1 cellular context compared by ENCODE assay signal in the genomic region with DNA sequence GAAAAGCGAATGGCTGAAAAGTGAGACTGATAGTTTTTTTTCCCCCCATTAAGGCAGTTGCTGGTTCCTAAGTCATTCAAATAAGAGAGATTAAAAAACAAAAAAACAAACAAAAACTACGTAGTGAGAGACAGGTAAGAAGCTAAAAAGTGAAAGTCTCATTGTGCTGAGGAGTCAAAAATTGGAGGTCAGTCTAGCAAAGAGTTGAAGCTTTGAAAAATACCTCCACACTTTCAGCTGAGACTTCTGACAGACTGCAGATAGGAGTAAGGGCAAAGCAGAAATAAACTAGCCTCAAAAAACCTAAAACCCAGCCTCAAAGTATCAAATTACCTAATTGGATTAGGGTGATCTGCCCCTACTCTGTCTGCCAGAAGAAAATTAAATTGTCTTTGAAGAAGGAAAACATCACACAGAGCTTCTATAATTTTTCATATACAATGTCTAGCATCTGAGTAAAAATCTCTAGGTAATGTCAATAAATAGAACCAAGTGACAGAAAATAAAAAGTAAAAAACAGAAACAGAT.
TF ChIP-seq lines count a peak whose summit lies in the region.

No MANE protein-coding gene starts in this region.

TF ChIP-seq in H1, 55 proteins besides CTCF, POLR2A, EP300 and RAD21:
- TF ChIP-seq, protein P1, sequence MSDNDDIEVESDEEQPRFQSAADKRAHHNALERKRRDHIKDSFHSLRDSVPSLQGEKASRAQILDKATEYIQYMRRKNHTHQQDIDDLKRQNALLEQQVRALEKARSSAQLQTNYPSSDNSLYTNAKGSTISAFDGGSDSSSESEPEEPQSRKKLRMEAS (IDR thresholded peaks at IDR 0.05) = no peak
- no peak for TF ChIP-seq BCL11A (IDR thresholded peaks at IDR 0.05; ENCODE audit: low read depth in 2 of 2, low read length in 2 of 2)
- no peak for TF ChIP-seq BACH1 (IDR thresholded peaks at IDR 0.05; ENCODE audit: low read length)
- TF ChIP-seq HDAC2 (IDR thresholded peaks at IDR 0.05; ENCODE audit: borderline replicate concordance in 1 of 2, low read depth in 2 of 2, low read length in 2 of 2) = no peak
